Comparison of ENCODE assay signal across 17 cellular contexts in genomic region chr11:105923814-105924213, GRCh38.
DNase-seq lines count a peak whose midpoint lies in the region; ATAC-seq and TF ChIP-seq lines count a peak whose summit lies in the region.
"Had no signal": no experiment of that assay in that cellular context is flagged by ENCODE, and none has a peak within 500 bp of the region (broad histone marks: within the 10 kb centered on the region; RNA-seq: fewer than 3 reads in every experiment).

No MANE protein-coding gene starts in this region.

- H3K4me3 ChIP-seq in astrocyte of the cerebellum (ENCODE audit: low read depth, low read length) (no peak overlapping the region), fibroblast of mammary gland (ENCODE audit: control insufficient read depth, low read depth, low read length) (no peak overlapping the region)
- H3K4me3 ChIP-seq: ascending aorta, HAP-1 had no signal

- H3K9me3 Mint-ChIP-seq in HFFc6 (peaks cover 8% of the 10 kb centered on the region; the same call in 1 of the 2 replicates), T-cell (no peaks in the 10 kb centered on the region)

- peak; percentile 6 for DNase-seq in HFFc6
- DNase-seq in astrocyte of the cerebellum (ENCODE audit: low read depth), result peak; percentile 77
- peak; percentile 66 for DNase-seq in fibroblast of mammary gland (ENCODE audit: low read depth)
- DNase-seq in stromal cell of bone marrow (ENCODE audit: low read depth), result peak; percentile 33
- DNase-seq in T-cell, result no peak
- no peak for DNase-seq in dedifferentiated amniotic fluid mesenchymal stem cell (ENCODE audit: extremely low spot score)
- DNase-seq in UCSD-AML1 (lab: John Stamatoyannopoulos, UW; ENCODE audit: unreplicated experiment), result no peak
- DNase-seq: activated CD4-positive, alpha-beta T cell treated with anti-CD3 and anti-CD28 coated beads, Interleukin-2, amount 50 U/mL, for 48 hours; activated naive CD4-positive, alpha-beta T cell treated with Interleukin-2 at 50 U/mL for 16 hours; foreskin keratinocyte; left ventricle myocardium superior; NCI-H1417 treated with DMSO at 0.1 percent for 48 hours; NCI-H2171; stimulated activated CD4-positive, alpha-beta T cell treated with anti-CD3 and anti-CD28 coated beads, Interleukin-4, amount 100 ng/mL, for 1 hour had no signal

- ATAC-seq in T-cell (replicated peaks in 1 of 4), result no peak
- ATAC-seq: foreskin keratinocyte, left ventricle myocardium superior had no signal

- POLR2A ChIA-PET in T-cell (lab: Charles Lee), result no interaction called here

- CTCF ChIA-PET in T-cell (lab: Charles Lee), result no interaction called here

- TF ChIP-seq CTCF in HFFc6 (IDR thresholded peaks at IDR 0.05) (no peak), astrocyte of the cerebellum (IDR thresholded peaks at IDR 0.05; ENCODE audit: low read depth, low read length, missing control alignments) (no peak), fibroblast of mammary gland (conservative IDR thresholded peaks at IDR 0.05; ENCODE audit: control insufficient read depth, insufficient read depth, low read depth, low read length) (no peak)

- in situ Hi-C loops in astrocyte of the cerebellum (cut with HindIII; ENCODE audit: low sequenced_read_pairs), result no loop called here

- no peak overlapping the region for H3K4me3 Mint-ChIP-seq in HFFc6
- no peak overlapping the region for H3K4me3 Mint-ChIP-seq in T-cell
- H3K4me3 Mint-ChIP-seq: B cell had no signal

- H3K4me1 Mint-ChIP-seq in HFFc6 (ENCODE audit: low read depth), result no peaks in the 10 kb centered on the region
- no peaks in the 10 kb centered on the region for H3K4me1 Mint-ChIP-seq in T-cell
- H3K4me1 Mint-ChIP-seq: B cell had no signal

- H3K36me3 Mint-ChIP-seq in HFFc6 (ENCODE audit: low read depth) (no peaks in the 10 kb centered on the region), T-cell (no peaks in the 10 kb centered on the region)

- H3K27ac Mint-ChIP-seq in HFFc6 (no peak overlapping the region), T-cell (no peak overlapping the region)
- H3K27ac Mint-ChIP-seq: B cell had no signal

- H3K27me3 Mint-ChIP-seq in HFFc6 (ENCODE audit: insufficient read depth) (no peaks in the 10 kb centered on the region), T-cell (peaks cover 0 to 1% of the 10 kb centered on the region in 2 donors)
- H3K27me3 Mint-ChIP-seq: B cell had no signal

Comparison
In these comparisons a context has a peak if more than half of its experiments do, and no peak if none do; other contexts are left out.
1. DNase-seq: peak in HFFc6 (single experiment), astrocyte of the cerebellum (single experiment), fibroblast of mammary gland (single experiment) and stromal cell of bone marrow (single experiment); none in T-cell (0 of 34), dedifferentiated amniotic fluid mesenchymal stem cell (single experiment) and UCSD-AML1 (single experiment).